Comparison of ENCODE assay signal across 26 cellular contexts in genomic region chr20:62493253-62493885, GRCh38. TPM values are rescaled to one million over a fixed set of nuclear protein-coding genes. Genes with fewer than 3 reads are reported as not detected.
"Had no signal": no experiment of that assay in that cellular context is flagged by ENCODE, and none has a peak within 500 bp of the region (broad histone marks: within the 10 kb centered on the region; RNA-seq: fewer than 3 reads in every experiment).

No MANE protein-coding gene starts in this region.

- H3K27ac ChIP-seq: dorsolateral prefrontal cortex, foreskin keratinocyte, right lobe of liver, thyroid gland, WERI-Rb-1 had no signal

- H3K4me2 ChIP-seq: smooth muscle cell had no signal

- H3K4me3 ChIP-seq: dorsolateral prefrontal cortex, right lobe of liver, smooth muscle cell, thyroid gland had no signal

- H3K27me3 ChIP-seq: right lobe of liver, thyroid gland had no signal

- H3K4me1 ChIP-seq: right lobe of liver had no signal

- H3K9me3 Mint-ChIP-seq: activated T-helper 1 cell treated with anti-CD3 and anti-CD28 coated beads, Interleukin-12 subunit alpha, Interleukin-12 subunit beta, Interleukin-2, Interleukin-4 antibody, amounts not matched to agents 30 ng/mL and 10 ng/mL and 1 ng/mL, durations not matched to agents 14 hours and 24 hours and 36 hours; nephron progenitor cell had no signal

- H3K36me3 ChIP-seq: right lobe of liver, thyroid gland, WERI-Rb-1 had no signal

- H3K4me3 Mint-ChIP-seq: activated naive CD8-positive, alpha-beta T cell; activated T-helper 1 cell treated with anti-CD3 and anti-CD28 coated beads, Interleukin-12 subunit alpha, Interleukin-12 subunit beta, Interleukin-2, Interleukin-4 antibody, amounts not matched to agents 30 ng/mL and 10 ng/mL and 1 ng/mL, durations not matched to agents 14 hours and 24 hours and 36 hours; endodermal cell; nephron progenitor cell had no signal

- DNase-seq: activated CD4-positive, alpha-beta T cell treated with anti-CD3 and anti-CD28 coated beads for 1 hour; activated CD4-positive, alpha-beta T cell treated with anti-CD3 and anti-CD28 coated beads, Interleukin-2, amount 50 U/mL, for 48 hours; activated gamma-delta T cell treated with Interleukin-2 at 50 U/mL for 16 hours; activated T-cell treated with anti-CD3 and anti-CD28 coated beads for 4 hours; amniotic stem cell; caudate nucleus; dorsolateral prefrontal cortex; endodermal cell; foreskin keratinocyte; hypothalamus; mammary epithelial cell; midbrain; nephron progenitor cell; occipital lobe; right lobe of liver; stimulated activated CD4-positive, alpha-beta T cell treated with anti-CD3 and anti-CD28 coated beads, Interleukin-4, amount 100 ng/mL, for 1 hour; SW 1271; T-helper 2 cell; thyroid gland; WERI-Rb-1 had no signal

- H3K9me3 ChIP-seq: right lobe of liver, thyroid gland had no signal

- H3K27ac Mint-ChIP-seq: activated naive CD8-positive, alpha-beta T cell; activated T-helper 1 cell treated with anti-CD3 and anti-CD28 coated beads, Interleukin-12 subunit alpha, Interleukin-12 subunit beta, Interleukin-2, Interleukin-4 antibody, amounts not matched to agents 30 ng/mL and 10 ng/mL and 1 ng/mL, durations not matched to agents 14 hours and 24 hours and 36 hours; endodermal cell; nephron progenitor cell had no signal

- ATAC-seq: foreskin keratinocyte, left lobe of liver had no signal

RNA-seq across cellular contexts. Expression of gene GATA5, which starts 17.6 kb away (rescaled TPM):
- total RNA-seq: activated T-helper 1 cell treated with anti-CD3 and anti-CD28 coated beads, Interleukin-12 subunit alpha, Interleukin-12 subunit beta, Interleukin-2, Interleukin-4 antibody, amounts not matched to agents 30 ng/mL and 10 ng/mL and 1 ng/mL, durations not matched to agents 14 hours and 24 hours and 36 hours; epithelial cell of proximal tubule; foreskin keratinocyte; mammary epithelial cell had no signal
- polyA plus RNA-seq: foreskin keratinocyte, keratinocyte, mammary epithelial cell had no signal
